Comparison of ENCODE assay signal across 21 cellular contexts in genomic region chr16:595942-596735, GRCh38. TPM values are rescaled to one million over a fixed set of nuclear protein-coding genes. Genes with fewer than 3 reads are reported as not detected.
A peak's percentile ranks its signal among the peaks of the same experiment; 100 is the strongest.
DNase-seq lines count a peak whose midpoint lies in the region; ATAC-seq and TF ChIP-seq lines count a peak whose summit lies in the region.
"Had no signal": no experiment of that assay in that cellular context is flagged by ENCODE, and none has a peak within 500 bp of the region (broad histone marks: within the 10 kb centered on the region; RNA-seq: fewer than 3 reads in every experiment).

No MANE protein-coding gene starts in this region.

- no peak overlapping the region for H3K4me3 Mint-ChIP-seq in stimulated activated memory B cell treated with anti-CD40 and anti-IgM and Interleukin-4, amounts not matched to agents 10 μg/mL and 1 μg/mL and 100 μg/mL, for 72 hours
- H3K4me3 Mint-ChIP-seq: activated CD4-positive, alpha-beta memory T cell treated with anti-CD3 and anti-CD28 coated beads for 36 hours; activated T-helper 17 cell treated with anti-CD3 and anti-CD28 coated beads, Interleukin-2, amount 50 U/mL, for 72 hours; mesothelial cell of epicardium had no signal

- no peak for TF ChIP-seq POLR2A in spleen (IDR thresholded peaks at IDR 0.05)

- no peaks in the 10 kb centered on the region for H3K9me3 Mint-ChIP-seq in activated naive CD4-positive, alpha-beta T cell treated with anti-CD3 and anti-CD28 coated beads, Interleukin-2, amount 50 U/mL, for 72 hours
- H3K9me3 Mint-ChIP-seq in stimulated activated memory B cell treated with anti-CD40 and anti-IgM and Interleukin-4, amounts not matched to agents 10 μg/mL and 1 μg/mL and 100 μg/mL, for 72 hours: no peaks in the 10 kb centered on the region
- H3K9me3 Mint-ChIP-seq: activated CD4-positive, alpha-beta memory T cell treated with anti-CD3 and anti-CD28 coated beads for 36 hours; activated T-helper 17 cell treated with anti-CD3 and anti-CD28 coated beads, Interleukin-2, amount 50 U/mL, for 72 hours; mesothelial cell of epicardium had no signal

- H3K27ac Mint-ChIP-seq in activated naive CD4-positive, alpha-beta T cell treated with anti-CD3 and anti-CD28 coated beads, Interleukin-2, amount 50 U/mL, for 72 hours: peak overlapping the region; percentile 28 to 94
- H3K27ac Mint-ChIP-seq in stimulated activated memory B cell treated with anti-CD40 and anti-IgM and Interleukin-4, amounts not matched to agents 10 μg/mL and 1 μg/mL and 100 μg/mL, for 72 hours: peak overlapping the region; percentile 1
- H3K27ac Mint-ChIP-seq: activated CD4-positive, alpha-beta memory T cell treated with anti-CD3 and anti-CD28 coated beads for 36 hours; activated T-helper 17 cell treated with anti-CD3 and anti-CD28 coated beads, Interleukin-2, amount 50 U/mL, for 72 hours; mesothelial cell of epicardium had no signal

- peaks cover 47% of the 10 kb centered on the region for H3K4me1 Mint-ChIP-seq in stimulated activated memory B cell treated with anti-CD40 and anti-IgM and Interleukin-4, amounts not matched to agents 10 μg/mL and 1 μg/mL and 100 μg/mL, for 72 hours

- H3K36me3 Mint-ChIP-seq in activated naive CD4-positive, alpha-beta T cell treated with anti-CD3 and anti-CD28 coated beads, Interleukin-2, amount 50 U/mL, for 72 hours: peaks cover 0 to 1% of the 10 kb centered on the region in 2 donors
- peaks cover 14% of the 10 kb centered on the region for H3K36me3 Mint-ChIP-seq in stimulated activated memory B cell treated with anti-CD40 and anti-IgM and Interleukin-4, amounts not matched to agents 10 μg/mL and 1 μg/mL and 100 μg/mL, for 72 hours

- no peak overlapping the region for H3K4me3 ChIP-seq in Panc1 (ENCODE audit: low read depth in 2 of 2, low read length in 2 of 2)
- no peak overlapping the region for H3K4me3 ChIP-seq in spleen
- no peak overlapping the region for H3K4me3 ChIP-seq in right cardiac atrium (ENCODE audit: low read length)
- H3K4me3 ChIP-seq: esophagus squamous epithelium, heart left ventricle, smooth muscle cell, stomach, vagina had no signal

- intact Hi-C loops in Panc1 (cut with micrococcal nuclease; ENCODE audit: unreplicated experiment): no loop called here
- intact Hi-C loops in spleen (cut with DNase I; ENCODE audit: low total_unique reads): no loop called here
- intact Hi-C loops in right cardiac atrium (cut with DNase I): no loop called here

- TSS peak; percentile 34 for BruUV-seq in Panc1 (replicated peaks; lab: Mats Ljungman, UMichigan)

- no peak overlapping the region for H3K27ac ChIP-seq in Panc1 (ENCODE audit: low read length)
- H3K27ac ChIP-seq in spleen: no peak overlapping the region
- H3K27ac ChIP-seq in right cardiac atrium (ENCODE audit: low read length): no peak overlapping the region
- H3K27ac ChIP-seq: esophagus squamous epithelium, heart left ventricle, vagina had no signal

- H3K4me1 ChIP-seq in Panc1 (ENCODE audit: control insufficient read depth, insufficient read depth, low read length) (peaks cover 26% of the 10 kb centered on the region), spleen (peaks cover 9 to 60% (median 38%) of the 10 kb centered on the region in 6 donors), right cardiac atrium (ENCODE audit: control insufficient read depth, insufficient read depth, low read length) (no peaks in the 10 kb centered on the region)

- H3K9me3 ChIP-seq in Panc1 (ENCODE audit: control insufficient read depth, insufficient read depth, low read depth, low read length) (no peaks in the 10 kb centered on the region), spleen (no peaks in the 10 kb centered on the region), right cardiac atrium (ENCODE audit: control insufficient read depth, low read length) (no peaks in the 10 kb centered on the region)
- H3K9me3 ChIP-seq: esophagus squamous epithelium, heart left ventricle, stomach, vagina had no signal

- WGBS in spleen, 5 donors: 55 to 79% (median 68%) methylated on average over 27 to 34 of the region's 34 CpGs
- 87% methylated on average over 34 of the region's 34 CpGs for WGBS in right cardiac atrium

- H3K27me3 ChIP-seq in Panc1 (ENCODE audit: control insufficient read depth, insufficient read depth, low read length) (no peaks in the 10 kb centered on the region), spleen (replicated peaks in 1 of 7) (no peaks in the 10 kb centered on the region), right cardiac atrium (ENCODE audit: control insufficient read depth, insufficient read depth) (no peaks in the 10 kb centered on the region)
- H3K27me3 ChIP-seq: esophagus squamous epithelium, heart left ventricle, stomach, vagina had no signal

- DNase-seq in activated naive CD4-positive, alpha-beta T cell treated with anti-CD3 and anti-CD28 coated beads, Interleukin-2, amount 50 U/mL, for 72 hours (ENCODE audit: low spot score in 2 of 2): no peak
- DNase-seq in activated naive CD4-positive, alpha-beta T cell (lab: John Stamatoyannopoulos, UW): no peak
- no peak for DNase-seq in Panc1 (ENCODE audit: low read depth, low spot score)
- peak; percentile 28 for DNase-seq in kidney tubule cell (ENCODE audit: low spot score)
- DNase-seq in spleen: no peak
- DNase-seq in SW 1271 (lab: John Stamatoyannopoulos, UW): no peak
- no peak for DNase-seq in right cardiac atrium
- DNase-seq: activated CD4-positive, alpha-beta memory T cell treated with anti-CD3 and anti-CD28 coated beads for 36 hours; amniotic stem cell; cortex of kidney; esophagus squamous epithelium; islet precursor cell; Karpas-422; NCI-H1694; stomach had no signal

- no peaks in the 10 kb centered on the region for H3K27me3 Mint-ChIP-seq in stimulated activated memory B cell treated with anti-CD40 and anti-IgM and Interleukin-4, amounts not matched to agents 10 μg/mL and 1 μg/mL and 100 μg/mL, for 72 hours
- H3K27me3 Mint-ChIP-seq: activated CD4-positive, alpha-beta memory T cell treated with anti-CD3 and anti-CD28 coated beads for 36 hours; activated T-helper 17 cell treated with anti-CD3 and anti-CD28 coated beads, Interleukin-2, amount 50 U/mL, for 72 hours had no signal

- CTCF ChIA-PET in Panc1 (lab: Charles Lee): interaction anchor here (0.6 kb wide), 1 partner anchor 13 kb away, joined by 5 read pairs; no protein-coding TSS in a partner anchor

- no peak for ATAC-seq in activated naive CD4-positive, alpha-beta T cell treated with anti-CD3 and anti-CD28 coated beads, Interleukin-2, amount 50 U/mL, for 72 hours
- no peak for ATAC-seq in Panc1
- no peak for ATAC-seq in stimulated activated memory B cell treated with anti-CD40 and anti-IgM and Interleukin-4, amounts not matched to agents 10 μg/mL and 1 μg/mL and 100 μg/mL, for 72 hours
- no peak for ATAC-seq in right cardiac atrium
- ATAC-seq: activated T-helper 17 cell treated with anti-CD3 and anti-CD28 coated beads, Interleukin-2, amount 50 U/mL, for 72 hours; heart left ventricle had no signal

- POLR2A ChIA-PET in Panc1 (lab: Charles Lee): no interaction called here

- in situ Hi-C loops in Panc1 (cut with HindIII; ENCODE audit: low pct_unique_long_range_greater_than_20kb, low sequenced_read_pairs): no loop called here

- H3K36me3 ChIP-seq in Panc1 (ENCODE audit: control insufficient read depth, insufficient read depth, low read length): no peaks in the 10 kb centered on the region
- peaks cover 0 to 55% (median 2%) of the 10 kb centered on the region in 6 donors for H3K36me3 ChIP-seq in spleen

- no peak for TF ChIP-seq CTCF in Panc1 (IDR thresholded peaks at IDR 0.05)
- TF ChIP-seq CTCF in spleen (IDR thresholded peaks at IDR 0.05 in 8 of 11, conservative IDR thresholded peaks at IDR 0.05 in 3 of 11): no peak

RNA-seq across cellular contexts. Expression of gene RAB40C, which starts 6.3 kb away (rescaled TPM):
- 10 to 100 TPM; 12.1 to 13.0 TPM for total RNA-seq in activated naive CD4-positive, alpha-beta T cell treated with anti-CD3 and anti-CD28 coated beads, Interleukin-2, amount 50 U/mL, for 72 hours
- total RNA-seq in Panc1 (2021; ENCODE audit: unreplicated experiment): 30.7 TPM
- polyA plus RNA-seq in Panc1 (2012; ENCODE audit: insufficient read length): 44.4 TPM
- total RNA-seq in spleen: 10 to 100 TPM; 12.9 to 21.6 (median 15.3) TPM
- 10 to 100 TPM in 2 of 3 donors, 1 to 10 TPM in 1; 8.1 to 20.9 (median 11.0) TPM for polyA plus RNA-seq in spleen
- total RNA-seq in right cardiac atrium: 10 to 100 TPM; 10.9 to 13.4 (median 11.9) TPM
- 13.4 TPM for polyA plus RNA-seq in right cardiac atrium

RNA-seq across cellular contexts. Expression of gene PIGQ, which starts 26.4 kb away (rescaled TPM):
- total RNA-seq in activated naive CD4-positive, alpha-beta T cell treated with anti-CD3 and anti-CD28 coated beads, Interleukin-2, amount 50 U/mL, for 72 hours: 10 to 100 TPM; 21.9 to 24.2 TPM
- total RNA-seq in Panc1 (2021; ENCODE audit: unreplicated experiment): 83.5 TPM
- polyA plus RNA-seq in Panc1 (2012; ENCODE audit: insufficient read length): 84.1 TPM
- total RNA-seq in spleen: 10 to 100 TPM; 36.1 to 42.7 (median 39.2) TPM
- 10 to 100 TPM; 20.7 to 70.5 (median 42.2) TPM for polyA plus RNA-seq in spleen
- total RNA-seq in right cardiac atrium: 10 to 100 TPM; 19.8 to 23.0 (median 21.6) TPM
- 22.9 TPM for polyA plus RNA-seq in right cardiac atrium

RNA-seq across cellular contexts. Expression of gene NHLRC4, which starts 29.3 kb away (rescaled TPM):
- total RNA-seq in activated naive CD4-positive, alpha-beta T cell treated with anti-CD3 and anti-CD28 coated beads, Interleukin-2, amount 50 U/mL, for 72 hours: 1 to 10 TPM in 1 of 2 donors, under 1 TPM in 1; 0.59 to 1.8 TPM
- total RNA-seq in Panc1 (2021; ENCODE audit: unreplicated experiment) (4.0 TPM), spleen (1 to 10 TPM; 1.5 to 8.8 (median 4.5) TPM), right cardiac atrium (under 1 TPM; 0.22 to 0.62 (median 0.54) TPM)
- 5.2 TPM for polyA plus RNA-seq in Panc1 (2012; ENCODE audit: insufficient read length)
- polyA plus RNA-seq in spleen (1 to 10 TPM; 2.7 to 4.7 (median 3.6) TPM), right cardiac atrium (0.84 TPM)

RNA-seq across cellular contexts. Expression of gene WFIKKN1, which starts 34.6 kb away (rescaled TPM):
- under 1 TPM; 0.33 to 0.71 TPM for total RNA-seq in activated naive CD4-positive, alpha-beta T cell treated with anti-CD3 and anti-CD28 coated beads, Interleukin-2, amount 50 U/mL, for 72 hours
- total RNA-seq in Panc1 (2021; ENCODE audit: unreplicated experiment) (2.0 TPM), spleen (1 to 10 TPM in 3 of 7 donors, under 1 TPM in 4; 0.49 to 1.5 (median 0.95) TPM), right cardiac atrium (under 1 TPM; 0.15 to 0.70 (median 0.20) TPM)
- polyA plus RNA-seq in Panc1 (2012; ENCODE audit: insufficient read length): 2.1 TPM
- polyA plus RNA-seq in spleen (1 to 10 TPM in 1 of 3 donors, under 1 TPM in 2; 0.15 to 1.8 (median 0.30) TPM), right cardiac atrium (0.29 TPM)
- total RNA-seq: smooth muscle cell had no signal

RNA-seq across cellular contexts. Expression of gene PRR35, which starts 35.9 kb away (rescaled TPM):
- total RNA-seq in activated naive CD4-positive, alpha-beta T cell treated with anti-CD3 and anti-CD28 coated beads, Interleukin-2, amount 50 U/mL, for 72 hours: not detected
- total RNA-seq in Panc1 (2021; ENCODE audit: unreplicated experiment) (2.2 TPM), spleen (not detected), right cardiac atrium (not detected)
- polyA plus RNA-seq in Panc1 (2012; ENCODE audit: insufficient read length): 3.9 TPM
- polyA plus RNA-seq in spleen (not detected), right cardiac atrium (not detected)
- total RNA-seq: activated CD4-positive, alpha-beta memory T cell treated with anti-CD3 and anti-CD28 coated beads for 36 hours; activated T-helper 17 cell treated with anti-CD3 and anti-CD28 coated beads, Interleukin-2, amount 50 U/mL, for 72 hours; esophagus squamous epithelium; heart left ventricle; smooth muscle cell; stomach; vagina had no signal
- polyA plus RNA-seq: heart left ventricle, smooth muscle cell, stomach had no signal
